ENCODE assay signal across 18 cellular contexts in the genomic region with DNA sequence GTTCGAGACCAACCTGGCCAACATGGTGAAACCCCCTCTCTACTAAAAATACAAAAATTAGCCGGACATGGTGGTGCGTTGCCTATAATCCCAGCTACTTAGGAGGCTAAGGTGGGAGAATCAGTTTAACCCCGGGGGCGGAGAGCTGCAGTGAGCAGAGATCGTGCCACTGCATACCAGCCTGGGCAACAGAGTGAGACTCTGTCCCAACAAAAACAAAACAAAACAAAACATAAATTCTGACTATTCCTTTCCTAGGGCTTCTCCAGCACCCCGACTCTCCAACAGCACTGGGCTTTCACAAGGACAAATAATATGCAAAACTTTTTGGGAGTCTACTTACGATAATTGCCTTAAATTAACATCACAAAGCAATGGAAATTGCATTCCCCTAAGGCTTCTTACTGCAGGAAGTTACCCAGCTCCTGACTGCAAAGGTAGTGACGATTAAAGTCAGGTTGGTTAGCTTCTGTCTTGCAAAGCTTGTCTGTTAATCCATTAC.
"Had no signal": no experiment of that assay in that cellular context is flagged by ENCODE, and none has a peak within 500 bp of the region (broad histone marks: within the 10 kb centered on the region; RNA-seq: fewer than 3 reads in every experiment).

No MANE protein-coding gene starts in this region.

- H3K4me3 Mint-ChIP-seq: activated CD8-positive, alpha-beta memory T cell treated with anti-CD3 and anti-CD28 coated beads, Interleukin-2, amount 10 ng/mL, durations not matched to agents 7 days and 5 days; activated naive CD4-positive, alpha-beta T cell treated with anti-CD3 and anti-CD28 coated beads, Interleukin-2, amount 50 U/mL, for 24 hours; activated T-cell treated with anti-CD3 and anti-CD28 coated beads, Interleukin-2, amount 50 U/mL, for 24 hours; central memory CD8-positive, alpha-beta T cell; naive thymus-derived CD4-positive, alpha-beta T cell had no signal

- H3K4me1 ChIP-seq: body of pancreas, gastrocnemius medialis, heart right ventricle, right atrium auricular region, uterus had no signal

- DNase-seq: activated CD4-positive, alpha-beta T cell treated with anti-CD3 and anti-CD28 coated beads, Interleukin-2, amount 50 U/mL, for 4 hours; activated CD4-positive, CD25-positive, alpha-beta regulatory T cell treated with anti-CD3 and anti-CD28 coated beads, Interleukin-2, amount 50 U/mL, for 72 hours; activated CD8-positive, alpha-beta memory T cell treated with anti-CD3 and anti-CD28 coated beads, Interleukin-2, amount 10 ng/mL, durations not matched to agents 7 days and 5 days; activated effector memory CD4-positive, alpha-beta T cell treated with Interleukin-2 at 50 U/mL for 16 hours; activated T-cell treated with anti-CD3 and anti-CD28 coated beads, Interleukin-2, amount 50 U/mL, for 24 hours; amniotic stem cell; body of pancreas; cortex of kidney; effector CD8-positive, alpha-beta T cell; gastrocnemius medialis; heart right ventricle; naive thymus-derived CD4-positive, alpha-beta T cell; uterus had no signal

- ATAC-seq: activated CD8-positive, alpha-beta memory T cell treated with anti-CD3 and anti-CD28 coated beads, Interleukin-2, amount 10 ng/mL, durations not matched to agents 7 days and 5 days; body of pancreas; gastrocnemius medialis; heart right ventricle; naive thymus-derived CD4-positive, alpha-beta T cell had no signal

- H3K27ac ChIP-seq: body of pancreas, gastrocnemius medialis, heart right ventricle, neutrophil, right atrium auricular region, skin epidermis, uterus had no signal

- H3K4me1 Mint-ChIP-seq: central memory CD8-positive, alpha-beta T cell had no signal

- H3K27me3 Mint-ChIP-seq: activated naive CD4-positive, alpha-beta T cell treated with anti-CD3 and anti-CD28 coated beads, Interleukin-2, amount 50 U/mL, for 24 hours; activated T-cell treated with anti-CD3 and anti-CD28 coated beads, Interleukin-2, amount 50 U/mL, for 24 hours; central memory CD8-positive, alpha-beta T cell had no signal

- H3K27me3 ChIP-seq: body of pancreas, gastrocnemius medialis, heart right ventricle, neutrophil, right atrium auricular region, uterus had no signal

- H3K4me3 ChIP-seq: body of pancreas, gastrocnemius medialis, heart right ventricle, right atrium auricular region, skin epidermis, uterus had no signal

- H3K36me3 Mint-ChIP-seq: activated CD8-positive, alpha-beta memory T cell treated with anti-CD3 and anti-CD28 coated beads, Interleukin-2, amount 10 ng/mL, durations not matched to agents 7 days and 5 days; activated naive CD4-positive, alpha-beta T cell treated with anti-CD3 and anti-CD28 coated beads, Interleukin-2, amount 50 U/mL, for 24 hours; naive thymus-derived CD4-positive, alpha-beta T cell had no signal

- H3K36me3 ChIP-seq: gastrocnemius medialis, heart right ventricle, neutrophil, right atrium auricular region, uterus had no signal

- H3K9me3 Mint-ChIP-seq: activated naive CD4-positive, alpha-beta T cell treated with anti-CD3 and anti-CD28 coated beads, Interleukin-2, amount 50 U/mL, for 24 hours; activated T-cell treated with anti-CD3 and anti-CD28 coated beads, Interleukin-2, amount 50 U/mL, for 24 hours; central memory CD8-positive, alpha-beta T cell; naive thymus-derived CD4-positive, alpha-beta T cell had no signal

- H3K9me3 ChIP-seq: body of pancreas, gastrocnemius medialis, heart right ventricle, neutrophil, right atrium auricular region, uterus had no signal

- H3K27ac Mint-ChIP-seq: activated CD8-positive, alpha-beta memory T cell treated with anti-CD3 and anti-CD28 coated beads, Interleukin-2, amount 10 ng/mL, durations not matched to agents 7 days and 5 days; activated naive CD4-positive, alpha-beta T cell treated with anti-CD3 and anti-CD28 coated beads, Interleukin-2, amount 50 U/mL, for 24 hours; activated T-cell treated with anti-CD3 and anti-CD28 coated beads, Interleukin-2, amount 50 U/mL, for 24 hours had no signal
